Comparison of ENCODE assay signal across 8 cellular contexts in genomic region chr20:4613718-4614620, GRCh38.
DNase-seq lines count a peak whose midpoint lies in the region; ATAC-seq and TF ChIP-seq lines count a peak whose summit lies in the region.

No MANE protein-coding gene starts in this region.

- H3K27me3 ChIP-seq in DND-41 (ENCODE audit: insufficient read depth, low read length, poor library complexity), result peaks cover 34% of the 10 kb centered on the region
- H3K27me3 ChIP-seq in OCI-LY1 (ENCODE audit: insufficient read depth, low read length), result peaks cover 17% of the 10 kb centered on the region; the same call in 1 of the 2 replicates
- H3K27me3 ChIP-seq in parathyroid adenoma (ENCODE audit: control insufficient read depth, insufficient read depth, low read length), result no peaks in the 10 kb centered on the region

- H2AFZ ChIP-seq in DND-41 (ENCODE audit: low read depth, low read length) (no peak overlapping the region), OCI-LY1 (ENCODE audit: low read length) (no peak overlapping the region), parathyroid adenoma (peak overlapping the region; percentile 46)

- H3K36me3 ChIP-seq in DND-41 (ENCODE audit: insufficient read depth, low read length), result no peaks in the 10 kb centered on the region
- H3K36me3 ChIP-seq in OCI-LY1 (ENCODE audit: insufficient read depth, low read length), result no peaks in the 10 kb centered on the region; the same call in 1 of the 2 replicates
- no peaks in the 10 kb centered on the region for H3K36me3 ChIP-seq in parathyroid adenoma (ENCODE audit: control insufficient read depth, insufficient read depth, low read length)

- H3K27ac ChIP-seq in DND-41 (ENCODE audit: low read length) (no peak overlapping the region), OCI-LY1 (ENCODE audit: low read depth, low read length, poor library complexity, severe bottlenecking) (no peak overlapping the region), parathyroid adenoma (no peak overlapping the region)

- H4K20me1 ChIP-seq in DND-41 (ENCODE audit: insufficient read depth, low read length), result no peaks in the 10 kb centered on the region
- no peaks in the 10 kb centered on the region for H4K20me1 ChIP-seq in OCI-LY1 (ENCODE audit: insufficient read depth, low read length)

- H3K9ac ChIP-seq in DND-41 (ENCODE audit: low read depth, low read length) (no peak overlapping the region), OCI-LY1 (ENCODE audit: low read length) (no peak overlapping the region), parathyroid adenoma (no peak overlapping the region)

- H3K4me1 ChIP-seq in DND-41 (ENCODE audit: insufficient read depth, low read length) (no peaks in the 10 kb centered on the region), OCI-LY1 (ENCODE audit: insufficient read depth, low read length, severe bottlenecking) (peaks cover 5% of the 10 kb centered on the region), parathyroid adenoma (peaks cover 7% of the 10 kb centered on the region)

- TF ChIP-seq CTCF in DND-41 (IDR thresholded peaks at IDR 0.05; ENCODE audit: borderline replicate concordance, extremely low read depth, low read length, poor library complexity, severe bottlenecking) (peak; percentile 38), OCI-LY1 (IDR thresholded peaks at IDR 0.05; ENCODE audit: low read length) (peak; percentile 71), fibroblast of mammary gland (conservative IDR thresholded peaks at IDR 0.05; ENCODE audit: control insufficient read depth, insufficient read depth, low read depth, low read length) (peak; percentile 52), parathyroid adenoma (IDR thresholded peaks at IDR 0.05) (no peak)

- H3K4me2 ChIP-seq in DND-41 (ENCODE audit: insufficient read depth, low read length) (no peak overlapping the region), OCI-LY1 (ENCODE audit: low read length) (peak overlapping the region; percentile 23; the same call in 1 of the 2 replicates), parathyroid adenoma (ENCODE audit: low read length) (no peak overlapping the region)

- H3F3A ChIP-seq in OCI-LY1 (ENCODE audit: insufficient read depth, low read length), result no peaks in the 10 kb centered on the region

- H3K79me2 ChIP-seq in DND-41 (ENCODE audit: insufficient read depth, low read length) (no peaks in the 10 kb centered on the region), OCI-LY1 (ENCODE audit: insufficient read depth, low read length) (no peaks in the 10 kb centered on the region), parathyroid adenoma (no peaks in the 10 kb centered on the region)

- no peaks in the 10 kb centered on the region for H3K9me2 ChIP-seq in OCI-LY1 (ENCODE audit: low read depth, low read length)

- H3K4me3 ChIP-seq in DND-41 (ENCODE audit: low read depth in 1 of 2, low read length in 2 of 2), result no peak overlapping the region
- no peak overlapping the region for H3K4me3 ChIP-seq in OCI-LY1 (ENCODE audit: low read depth, low read length, poor library complexity, severe bottlenecking)
- no peak overlapping the region for H3K4me3 ChIP-seq in fibroblast of mammary gland (ENCODE audit: control insufficient read depth, low read depth, low read length)
- no peak overlapping the region for H3K4me3 ChIP-seq in parathyroid adenoma (ENCODE audit: low read depth, low read length)

- ATAC-seq in DND-41 (ENCODE audit: insufficient read depth, low read depth) (peak; percentile 55; the same call in 1 of the 3 replicates), HG03135 (IDR thresholded peaks at IDR 0.05; ENCODE audit: unreplicated experiment) (peak; percentile 59), HG03571 (IDR thresholded peaks at IDR 0.05; ENCODE audit: unreplicated experiment) (no peak), HG03039 (IDR thresholded peaks at IDR 0.05; ENCODE audit: unreplicated experiment) (no peak)

- H3K9me3 ChIP-seq in DND-41 (ENCODE audit: insufficient read depth, low read length, severe bottlenecking), result no peaks in the 10 kb centered on the region
- 0 out of 2 replicates have a peak, but pooled peaks cover 7% of the 10 kb centered on the region for H3K9me3 ChIP-seq in OCI-LY1 (ENCODE audit: low read length)
- no peaks in the 10 kb centered on the region for H3K9me3 ChIP-seq in parathyroid adenoma (ENCODE audit: control insufficient read depth, low read length)

- DNase-seq in DND-41 (peak; percentile 41), fibroblast of mammary gland (ENCODE audit: low read depth) (peak; percentile 57)
- peak; percentile 64 for DNase-seq in activated T-cell treated with anti-CD3 and anti-CD28 coated beads, Interleukin-2, amount 50 U/mL, for 1 hour

Comparison
In these comparisons a context has a peak if more than half of its experiments do, and no peak if none do; other contexts are left out.
1. ATAC-seq: peak in DND-41 (single experiment) and HG03135 (single experiment); none in HG03571 (single experiment) and HG03039 (single experiment).
2. Peak in every context shown above with its lines, with median percentiles within 50 percentile points of each other: DNase-seq.